8 cellular contexts compared by ENCODE assay signal in genomic region chr11:44600739-44601416, GRCh38. TPM values are rescaled to one million over a fixed set of nuclear protein-coding genes. Genes with fewer than 3 reads are reported as not detected.
DNase-seq lines count a peak whose midpoint lies in the region; ATAC-seq and TF ChIP-seq lines count a peak whose summit lies in the region.

No MANE protein-coding gene starts in this region.

- WGBS in heart left ventricle, 4 donors = 63 to 72% (median 66%) methylated on average over 10 to 11 of the region's 11 CpGs

- peak; percentile 93 for DNase-seq in NCI-H1694 (lab: John Stamatoyannopoulos, UW)
- peak in 3 of 5 donors; percentile 56 to 76 (median 61) for DNase-seq in heart left ventricle
- DNase-seq in NCI-H1417 (lab: John Stamatoyannopoulos, UW) = no peak
- no peak for DNase-seq in HPDE6-E6E7 (ENCODE audit: extremely low spot score)

- H3K4me2 ChIP-seq in DOHH2 (ENCODE audit: low read length) = peak overlapping the region; percentile 27

- no peaks in the 10 kb centered on the region for H4K20me1 ChIP-seq in DOHH2 (ENCODE audit: control insufficient read depth, insufficient read depth, low read depth, low read length)

- H3K36me3 ChIP-seq in DOHH2 (ENCODE audit: control insufficient read depth, low read length) = no peaks in the 10 kb centered on the region
- peaks cover 0 to 16% (median 7%) of the 10 kb centered on the region in 9 donors for H3K36me3 ChIP-seq in heart left ventricle

- H3K4me3 ChIP-seq in DOHH2 (ENCODE audit: low read length) = 0 out of 2 replicates have a peak overlapping the region, but pooled peaks have one; percentile 10
- no peak overlapping the region for H3K4me3 ChIP-seq in heart left ventricle

- H3K9me3 ChIP-seq in DOHH2 (ENCODE audit: control insufficient read depth, insufficient read depth, low read length) = no peaks in the 10 kb centered on the region
- H3K9me3 ChIP-seq in heart left ventricle = no peaks in the 10 kb centered on the region

- peaks cover 3% of the 10 kb centered on the region; the same call in 1 of the 2 replicates for H3K27me3 ChIP-seq in DOHH2 (ENCODE audit: control insufficient read depth, low read length)
- no peaks in the 10 kb centered on the region for H3K27me3 ChIP-seq in heart left ventricle

- ATAC-seq in GM21447 (IDR thresholded peaks at IDR 0.05; ENCODE audit: unreplicated experiment) = peak; percentile 45
- peak in 3 of 4 donors; percentile 23 to 53 (median 48) for ATAC-seq in heart left ventricle
- ATAC-seq in HG03025 (IDR thresholded peaks at IDR 0.05; ENCODE audit: low FRiP score, unreplicated experiment) = no peak
- no peak for ATAC-seq in HG03521 (IDR thresholded peaks at IDR 0.05; ENCODE audit: unreplicated experiment)

- no peak for TF ChIP-seq CTCF in DOHH2 (IDR thresholded peaks at IDR 0.05; ENCODE audit: low read depth, low read length, poor library complexity, severe bottlenecking)
- no peak for TF ChIP-seq CTCF in heart left ventricle (IDR thresholded peaks at IDR 0.05)

- intact Hi-C loops in heart left ventricle (cut with DNase I) = loop anchor here in 3 of 10 donors (5.0 kb wide), 1 partner anchor 34 kb away; the partner anchor contains the start of gene CD82 (in 3 of the 3)

- H3F3A ChIP-seq in DOHH2 (ENCODE audit: control insufficient read depth, insufficient read depth) = no peaks in the 10 kb centered on the region

- H3K9me2 ChIP-seq in DOHH2 (replicated peaks; ENCODE audit: control insufficient read depth, low read length) = no peaks in the 10 kb centered on the region

- TF ChIP-seq POLR2A in heart left ventricle (IDR thresholded peaks at IDR 0.05) = no peak

- H3K79me2 ChIP-seq in DOHH2 (ENCODE audit: control insufficient read depth, low read length) = no peaks in the 10 kb centered on the region

- no peak overlapping the region for H3K27ac ChIP-seq in DOHH2 (ENCODE audit: low read depth, low read length)
- peak overlapping the region in 3 of 12 donors; percentile 6 to 61 (median 25) for H3K27ac ChIP-seq in heart left ventricle

- peaks cover 45% of the 10 kb centered on the region for H3K4me1 ChIP-seq in DOHH2 (ENCODE audit: control insufficient read depth, low read length)
- peaks cover 0 to 69% (median 44%) of the 10 kb centered on the region in 12 donors for H3K4me1 ChIP-seq in heart left ventricle

RNA-seq across cellular contexts. Expression of gene CD82, which starts 35.4 kb away (rescaled TPM):
- 10 to 100 TPM; 20.1 to 76.2 (median 37.3) TPM for total RNA-seq in heart left ventricle
- polyA plus RNA-seq in heart left ventricle = 10 to 100 TPM; 25.2 to 48.6 TPM

Comparison
In these comparisons a context has a peak if more than half of its experiments do, and no peak if none do; other contexts are left out.
1. ATAC-seq: peak in GM21447 (single experiment) and heart left ventricle (3 of 4); none in HG03025 (single experiment) and HG03521 (single experiment).
2. DNase-seq: peak in NCI-H1694 (single experiment) and heart left ventricle (3 of 5); none in NCI-H1417 (0 of 3) and HPDE6-E6E7 (single experiment).